In genomic region chr19:7489609-7490044, GRCh38 we compare ENCODE assay signal across 9 cellular contexts. TPM values are rescaled to one million over a fixed set of nuclear protein-coding genes. Genes with fewer than 3 reads are reported as not detected.
DNase-seq lines count a peak whose midpoint lies in the region; ATAC-seq and TF ChIP-seq lines count a peak whose summit lies in the region.
"Had no signal": no experiment of that assay in that cellular context is flagged by ENCODE, and none has a peak within 500 bp of the region (broad histone marks: within the 10 kb centered on the region; RNA-seq: fewer than 3 reads in every experiment).

No MANE protein-coding gene starts in this region.

- H3K36me3 ChIP-seq in CD8-positive, alpha-beta T cell (ENCODE audit: insufficient read depth, low read length) = no peaks in the 10 kb centered on the region
- H3K36me3 ChIP-seq in OCI-LY1 (ENCODE audit: insufficient read depth, low read length) (no peaks in the 10 kb centered on the region), endocrine pancreas (ENCODE audit: control insufficient read depth, insufficient read depth, low read length) (no peaks in the 10 kb centered on the region), osteoblast (ENCODE audit: insufficient read depth, low read length) (no peaks in the 10 kb centered on the region)
- H3K36me3 ChIP-seq: ovary had no signal

- no peak for ATAC-seq in CD8-positive, alpha-beta T cell
- no peak for ATAC-seq in HG02981 (IDR thresholded peaks at IDR 0.05; ENCODE audit: unreplicated experiment)
- ATAC-seq in GM21423 (IDR thresholded peaks at IDR 0.05; ENCODE audit: unreplicated experiment) = no peak

- no peak overlapping the region for H3K9ac ChIP-seq in OCI-LY1 (ENCODE audit: low read length)
- no peak overlapping the region for H3K9ac ChIP-seq in endocrine pancreas (ENCODE audit: control insufficient read depth, insufficient read depth, low read length)

- H3K9me3 Mint-ChIP-seq in CD8-positive, alpha-beta T cell = no peaks in the 10 kb centered on the region

- H3F3A ChIP-seq in OCI-LY1 (ENCODE audit: insufficient read depth, low read length) = no peaks in the 10 kb centered on the region

- H3K4me3 ChIP-seq in CD8-positive, alpha-beta T cell (ENCODE audit: low read depth, low read length) = peak overlapping the region; percentile 78
- H3K4me3 ChIP-seq in OCI-LY1 (ENCODE audit: low read depth, low read length, poor library complexity, severe bottlenecking) (peak overlapping the region; percentile 54), endocrine pancreas (ENCODE audit: control insufficient read depth, insufficient read depth, low read length) (peak overlapping the region; percentile 78), osteoblast (ENCODE audit: insufficient read depth, low read length) (no peak overlapping the region)

- H3K27ac ChIP-seq in CD8-positive, alpha-beta T cell (ENCODE audit: low read depth, low read length) = peak overlapping the region; percentile 68
- no peak overlapping the region for H3K27ac ChIP-seq in OCI-LY1 (ENCODE audit: low read depth, low read length, poor library complexity, severe bottlenecking)
- H3K27ac ChIP-seq in osteoblast (ENCODE audit: low read depth, low read length) = peak overlapping the region; percentile 92

- H3K4me2 ChIP-seq in OCI-LY1 (ENCODE audit: low read length) (peak overlapping the region; percentile 68), osteoblast (ENCODE audit: insufficient read depth, low read length) (peak overlapping the region; percentile 95)

- intact Hi-C loops in CD8-positive, alpha-beta T cell (cut with DNase I, micrococcal nuclease) = loop anchor here (1.0 kb wide), 5 partner anchors 33 to 140 kb away; partner anchors contain the start of genes MCOLN1 (in 2 of the 2), PET100 (in 1 of the 2), PNPLA6 (in 1 of the 2) and XAB2 (in 1 of the 2)

- no peak for TF ChIP-seq CTCF in CD8-positive, alpha-beta T cell (IDR thresholded peaks at IDR 0.05)
- TF ChIP-seq CTCF in OCI-LY1 (IDR thresholded peaks at IDR 0.05; ENCODE audit: low read length) = peak; percentile 12; the same call in 1 of the 2 replicates
- TF ChIP-seq CTCF in osteoblast (IDR thresholded peaks at IDR 0.05; ENCODE audit: extremely low read depth, low read depth, low read length) = no peak

- H3K79me2 ChIP-seq in OCI-LY1 (ENCODE audit: insufficient read depth, low read length) (no peaks in the 10 kb centered on the region), osteoblast (ENCODE audit: insufficient read depth, low read length) (no peaks in the 10 kb centered on the region)

- POLR2A ChIA-PET in CD8-positive, alpha-beta T cell (lab: Charles Lee) = interaction anchor here (0.7 kb wide), 1 partner anchor 140 kb away, joined by 4 read pairs; no protein-coding TSS in a partner anchor

- H3K4me1 Mint-ChIP-seq in CD8-positive, alpha-beta T cell (ENCODE audit: low read depth) = peaks cover 6% of the 10 kb centered on the region

- H3K27me3 Mint-ChIP-seq in CD8-positive, alpha-beta T cell (ENCODE audit: low read depth) = no peaks in the 10 kb centered on the region

- H3K9me2 ChIP-seq in OCI-LY1 (ENCODE audit: low read depth, low read length) = no peaks in the 10 kb centered on the region

- DNase-seq in CD8-positive, alpha-beta T cell = no peak
- DNase-seq in osteoblast (ENCODE audit: insufficient read length, low spot score, missing footprints) = peak; percentile 25
- no peak for DNase-seq in NCI-H1436 treated with DMSO at 0.1 percent for 48 hours (lab: John Stamatoyannopoulos, UW)
- no peak for DNase-seq in glomerular visceral epithelial cell (ENCODE audit: extremely low spot score)

- H3K36me3 Mint-ChIP-seq in CD8-positive, alpha-beta T cell = peaks cover 2% of the 10 kb centered on the region

- H3K27ac Mint-ChIP-seq in CD8-positive, alpha-beta T cell = peak overlapping the region; percentile 76

- H3K9me3 ChIP-seq in CD8-positive, alpha-beta T cell (ENCODE audit: low read length) = no peaks in the 10 kb centered on the region
- H3K9me3 ChIP-seq in OCI-LY1 (ENCODE audit: low read length) (no peaks in the 10 kb centered on the region), endocrine pancreas (ENCODE audit: control insufficient read depth, low read length) (no peaks in the 10 kb centered on the region), osteoblast (ENCODE audit: low read depth, low read length) (no peaks in the 10 kb centered on the region)
- H3K9me3 ChIP-seq: ovary had no signal

- no peaks in the 10 kb centered on the region for H3K27me3 ChIP-seq in CD8-positive, alpha-beta T cell (ENCODE audit: insufficient read depth, low read length)
- H3K27me3 ChIP-seq in OCI-LY1 (ENCODE audit: insufficient read depth, low read length) (no peaks in the 10 kb centered on the region; the same call in 1 of the 2 replicates), endocrine pancreas (ENCODE audit: control insufficient read depth, insufficient read depth, low read length) (no peaks in the 10 kb centered on the region), osteoblast (ENCODE audit: insufficient read depth, low read length) (no peaks in the 10 kb centered on the region)
- H3K27me3 ChIP-seq: ovary had no signal

- H3K4me1 ChIP-seq in CD8-positive, alpha-beta T cell (ENCODE audit: insufficient read depth, low read length) = peaks cover 8% of the 10 kb centered on the region
- peaks cover 11% of the 10 kb centered on the region for H3K4me1 ChIP-seq in OCI-LY1 (ENCODE audit: insufficient read depth, low read length, severe bottlenecking)
- H3K4me1 ChIP-seq in endocrine pancreas (ENCODE audit: control insufficient read depth, insufficient read depth, low read length) = no peaks in the 10 kb centered on the region
- peaks cover 10% of the 10 kb centered on the region for H3K4me1 ChIP-seq in osteoblast (ENCODE audit: insufficient read depth, low read length)

- CTCF ChIA-PET in CD8-positive, alpha-beta T cell (lab: Charles Lee) = interaction anchor here (0.6 kb wide), 2 partner anchors 12 to 519 kb away, joined by 3 read pairs; no protein-coding TSS in a partner anchor

- peak overlapping the region; percentile 92 for H3K4me3 Mint-ChIP-seq in CD8-positive, alpha-beta T cell

- no peaks in the 10 kb centered on the region for H4K20me1 ChIP-seq in OCI-LY1 (ENCODE audit: insufficient read depth, low read length)
- H4K20me1 ChIP-seq in osteoblast (ENCODE audit: insufficient read depth, low read length) = no peaks in the 10 kb centered on the region

- H2AFZ ChIP-seq in OCI-LY1 (ENCODE audit: low read length) = no peak overlapping the region
- peak overlapping the region; percentile 99 for H2AFZ ChIP-seq in osteoblast (ENCODE audit: low read length)

RNA-seq across cellular contexts. Expression of gene PEX11G, which starts 0.8 kb away (rescaled TPM):
- not detected for total RNA-seq in CD8-positive, alpha-beta T cell
- 2.9 and 4.1 TPM in 2 replicates for total RNA-seq in osteoblast

RNA-seq across cellular contexts. Expression of gene ZNF358, which starts 26.3 kb away (rescaled TPM):
- total RNA-seq in CD8-positive, alpha-beta T cell = 1 to 10 TPM; 7.1 to 9.0 TPM
- total RNA-seq in osteoblast = 25.0 and 26.1 TPM in 2 replicates

RNA-seq across cellular contexts. Expression of gene MCOLN1, which starts 32.8 kb away (rescaled TPM):
- total RNA-seq in CD8-positive, alpha-beta T cell = 10 to 100 TPM in 1 of 2 experiments, 1 to 10 TPM in 1; 9.0 to 13.3 TPM
- 16.6 and 21.2 TPM in 2 replicates for total RNA-seq in osteoblast

RNA-seq across cellular contexts. Expression of gene PNPLA6, which starts 45.9 kb away (rescaled TPM):
- 10 to 100 TPM; 76.5 to 81.3 TPM for total RNA-seq in CD8-positive, alpha-beta T cell
- 75.1 and 83.6 TPM in 2 replicates for total RNA-seq in osteoblast
